ENCODE assay signal across 8 cellular contexts in genomic region chr4:102759835-102760644, GRCh38. TPM values are rescaled to one million over a fixed set of nuclear protein-coding genes. Genes with fewer than 3 reads are reported as not detected.
DNase-seq lines count a peak whose midpoint lies in the region; ATAC-seq and TF ChIP-seq lines count a peak whose summit lies in the region.

No MANE protein-coding gene starts in this region.

- H3K27ac ChIP-seq in left lung = peak overlapping the region; percentile 92 to 99
- peak overlapping the region; percentile 84 to 91 (median 89) for H3K27ac ChIP-seq in stomach

- no peak for TF ChIP-seq EP300 in stomach (IDR thresholded peaks at IDR 0.05)

- 2 to 4% (median 3%) methylated on average over 25 of the region's 25 CpGs for WGBS in stomach, 5 donors

- H3K36me3 ChIP-seq in left lung = no peaks in the 10 kb centered on the region
- H3K36me3 ChIP-seq in stomach = no peaks in the 10 kb centered on the region

- peaks cover 4 to 37% of the 10 kb centered on the region in 2 donors for H3K4me1 ChIP-seq in left lung
- H3K4me1 ChIP-seq in stomach = peaks cover 13 to 46% (median 27%) of the 10 kb centered on the region in 4 donors

- no peak for TF ChIP-seq POLR2A in stomach (IDR thresholded peaks at IDR 0.05)

- H3K9me3 ChIP-seq in left lung (no peaks in the 10 kb centered on the region), stomach (no peaks in the 10 kb centered on the region)

- peak; percentile 19 for DNase-seq in dedifferentiated amniotic fluid mesenchymal stem cell (ENCODE audit: extremely low spot score)
- no peak for DNase-seq in left lung
- DNase-seq in stomach = peak; percentile 27
- no peak for DNase-seq in effector CD8-positive, alpha-beta T cell (lab: John Stamatoyannopoulos, UW)

- H3K27me3 ChIP-seq in left lung (no peaks in the 10 kb centered on the region), stomach (no peaks in the 10 kb centered on the region)

- ATAC-seq in GM21367 (IDR thresholded peaks at IDR 0.05; ENCODE audit: unreplicated experiment) (peak; percentile 50), HG03558 (IDR thresholded peaks at IDR 0.05; ENCODE audit: extremely low read depth, unreplicated experiment) (peak; percentile 27), SK-N-SH treated with all-trans-retinoic acid at 6 μM for 48 hours (peak; percentile 53), left lung (peak; percentile 64)

- H3K4me3 ChIP-seq in GM08714 (ENCODE audit: low read length) = peak overlapping the region; percentile 71
- H3K4me3 ChIP-seq in left lung = peak overlapping the region; percentile 72 to 95
- peak overlapping the region; percentile 83 to 94 (median 90) for H3K4me3 ChIP-seq in stomach

- intact Hi-C loops in left lung (cut with DNase I) = no loop called here
- intact Hi-C loops in stomach (cut with DNase I; ENCODE audit: low total_unique reads) = no loop called here

- TF ChIP-seq CTCF in left lung (IDR thresholded peaks at IDR 0.05) = no peak
- no peak for TF ChIP-seq CTCF in stomach (IDR thresholded peaks at IDR 0.05)

TF ChIP-seq in SK-N-SH treated with all-trans-retinoic acid at 6 μM for 48 hours, 23 proteins besides CTCF, POLR2A, EP300 and RAD21:
- TF ChIP-seq BACH2 (CRISPR knock-in tag; IDR thresholded peaks at IDR 0.05; ENCODE audit: borderline replicate concordance) = no peak
- no peak for TF ChIP-seq CSRNP3 (CRISPR knock-in tag; IDR thresholded peaks at IDR 0.05)
- TF ChIP-seq RARB (CRISPR knock-in tag; IDR thresholded peaks at IDR 0.05) = no peak
- no peak for TF ChIP-seq ESRRG (CRISPR knock-in tag; IDR thresholded peaks at IDR 0.05)
- no peak for TF ChIP-seq ZC3H10 (CRISPR knock-in tag; IDR thresholded peaks at IDR 0.05)
- no peak for TF ChIP-seq SNAI2 (CRISPR knock-in tag; IDR thresholded peaks at IDR 0.05)
- no peak for TF ChIP-seq OSR1 (CRISPR knock-in tag; IDR thresholded peaks at IDR 0.05)
- no peak for TF ChIP-seq TCF4 (CRISPR knock-in tag; IDR thresholded peaks at IDR 0.05; ENCODE audit: borderline replicate concordance)
- no peak for TF ChIP-seq ZFP30 (CRISPR knock-in tag; IDR thresholded peaks at IDR 0.05)
- no peak for TF ChIP-seq TSHZ2 (CRISPR knock-in tag; IDR thresholded peaks at IDR 0.05)
- TF ChIP-seq ISL1 (CRISPR knock-in tag; IDR thresholded peaks at IDR 0.05) = no peak
- TF ChIP-seq POU6F1 (CRISPR knock-in tag; IDR thresholded peaks at IDR 0.05; ENCODE audit: borderline replicate concordance, low read depth) = no peak
- no peak for TF ChIP-seq CSDC2 (CRISPR knock-in tag; IDR thresholded peaks at IDR 0.05)
- no peak for TF ChIP-seq PPARA (CRISPR knock-in tag; IDR thresholded peaks at IDR 0.05; ENCODE audit: borderline replicate concordance)
- TF ChIP-seq ZFP3 (CRISPR knock-in tag; IDR thresholded peaks at IDR 0.05) = no peak
- no peak for TF ChIP-seq PATZ1 (CRISPR knock-in tag; IDR thresholded peaks at IDR 0.05; ENCODE audit: borderline replicate concordance)
- no peak for TF ChIP-seq GLIS3 (CRISPR knock-in tag; IDR thresholded peaks at IDR 0.05)
- TF ChIP-seq CREB5 (CRISPR knock-in tag; IDR thresholded peaks at IDR 0.05; ENCODE audit: low read depth) = no peak
- no peak for TF ChIP-seq ZNF70 (CRISPR knock-in tag; IDR thresholded peaks at IDR 0.05)

RNA-seq across cellular contexts. Expression of gene MANBA, which starts 0.7 kb away (rescaled TPM):
- total RNA-seq in left lung (10 to 100 TPM; 47.6 to 57.0 TPM), stomach (10 to 100 TPM; 21.0 to 69.4 (median 43.9) TPM)
- 10 to 100 TPM in 2 of 3 donors, 1 to 10 TPM in 1; 8.4 to 15.7 (median 12.3) TPM for polyA plus RNA-seq in stomach

Comparison
In these comparisons a context has a peak if more than half of its experiments do, and no peak if none do; other contexts are left out.
1. DNase-seq: peak in dedifferentiated amniotic fluid mesenchymal stem cell (single experiment) and stomach (single experiment); none in left lung (0 of 2) and effector CD8-positive, alpha-beta T cell (single experiment).
2. Peak in every context shown above with its lines, with median percentiles within 50 percentile points of each other: H3K4me3 ChIP-seq and ATAC-seq.